In the genomic region with DNA sequence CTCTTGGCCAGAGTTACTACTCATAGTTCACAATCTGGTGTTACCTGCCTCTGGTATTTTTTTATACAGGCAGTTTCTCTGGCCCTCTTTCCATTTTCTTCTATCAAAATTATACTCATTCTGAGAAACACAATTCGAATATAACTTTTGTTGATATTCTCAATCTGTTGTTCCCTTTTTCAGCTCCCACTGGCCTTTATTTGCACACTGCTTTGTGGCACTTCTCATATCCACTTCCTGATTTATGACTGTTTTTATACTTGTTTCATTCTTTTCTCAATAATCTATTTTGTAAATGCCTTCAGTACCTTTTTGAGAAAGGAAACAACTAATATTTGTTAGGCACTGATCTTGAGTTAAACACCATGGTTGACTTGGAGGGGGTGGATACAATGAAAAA, we compare ENCODE assay signal across 16 cellular contexts.
"Had no signal": no experiment of that assay in that cellular context is flagged by ENCODE, and none has a peak within 500 bp of the region (broad histone marks: within the 10 kb centered on the region; RNA-seq: fewer than 3 reads in every experiment).

No MANE protein-coding gene starts in this region.

- H3K36me3 ChIP-seq: esophagus squamous epithelium, left lung, right atrium auricular region had no signal

- H3K36me3 Mint-ChIP-seq: natural killer cell treated with Interleukin-12 subunit alpha and Interleukin-12 subunit beta and Interleukin-15 and Interleukin-18, amount 100 ng/mL, for 72 hours had no signal

- H3K27me3 Mint-ChIP-seq: natural killer cell treated with Interleukin-12 subunit alpha and Interleukin-12 subunit beta and Interleukin-15 and Interleukin-18, amount 100 ng/mL, for 72 hours had no signal

- H3K27ac Mint-ChIP-seq: activated CD8-positive, alpha-beta T cell treated with anti-CD3 and anti-CD28 coated beads, Interleukin-2, amount 10 ng/mL, durations not matched to agents 7 days and 5 days; activated naive CD4-positive, alpha-beta T cell treated with anti-CD3 and anti-CD28 coated beads for 36 hours had no signal

- H3K4me3 ChIP-seq: esophagus squamous epithelium, left lung, right atrium auricular region, skin epidermis had no signal

- H3K9me3 Mint-ChIP-seq: activated naive CD4-positive, alpha-beta T cell treated with anti-CD3 and anti-CD28 coated beads for 36 hours; natural killer cell treated with Interleukin-12 subunit alpha and Interleukin-12 subunit beta and Interleukin-15 and Interleukin-18, amount 100 ng/mL, for 72 hours had no signal

- ATAC-seq: activated CD8-positive, alpha-beta T cell treated with anti-CD3 and anti-CD28 coated beads, Interleukin-2, amount 10 ng/mL, durations not matched to agents 7 days and 5 days; left lung had no signal

- H3K9me3 ChIP-seq: esophagus squamous epithelium, left lung, right atrium auricular region had no signal

- H3K4me3 Mint-ChIP-seq: activated CD8-positive, alpha-beta T cell treated with anti-CD3 and anti-CD28 coated beads, Interleukin-2, amount 10 ng/mL, durations not matched to agents 7 days and 5 days; activated naive CD4-positive, alpha-beta T cell treated with anti-CD3 and anti-CD28 coated beads for 36 hours had no signal

- H3K27me3 ChIP-seq: esophagus squamous epithelium, left lung, right atrium auricular region had no signal

- H3K27ac ChIP-seq: esophagus squamous epithelium, left lung, right atrium auricular region, VCaP had no signal

- H3K4me1 ChIP-seq: esophagus squamous epithelium, left lung, right atrium auricular region had no signal

- DNase-seq: activated CD4-positive, alpha-beta T cell treated with anti-CD3 and anti-CD28 coated beads for 4 hours; activated CD8-positive, alpha-beta memory T cell treated with anti-CD3 and anti-CD28 coated beads, Interleukin-2, amount 50 U/mL, for 48 hours; activated CD8-positive, alpha-beta T cell treated with anti-CD3 and anti-CD28 coated beads, Interleukin-2, amount 10 ng/mL, durations not matched to agents 7 days and 5 days; activated naive CD4-positive, alpha-beta T cell treated with anti-CD3 and anti-CD28 coated beads for 36 hours; esophagus squamous epithelium; foreskin fibroblast; islet precursor cell; left lung; nucleus accumbens; stimulated activated naive CD4-positive, alpha-beta T cell; substantia nigra; trophoblast cell had no signal
